ENCODE assay signal across 26 cellular contexts in genomic region chr17:81591971-81592370, GRCh38. TPM values are rescaled to one million over a fixed set of nuclear protein-coding genes. Genes with fewer than 3 reads are reported as not detected.
"Had no signal": no experiment of that assay in that cellular context is flagged by ENCODE, and none has a peak within 500 bp of the region (broad histone marks: within the 10 kb centered on the region; RNA-seq: fewer than 3 reads in every experiment).

No MANE protein-coding gene starts in this region.

- H3K9me3 ChIP-seq: breast epithelium, right atrium auricular region, tibial nerve had no signal

- H3K27me3 ChIP-seq: breast epithelium, hepatocyte, neural progenitor cell, right atrium auricular region, tibial nerve had no signal

- H3K9me3 Mint-ChIP-seq: activated CD4-positive, alpha-beta memory T cell treated with anti-CD3 and anti-CD28 coated beads for 36 hours; activated T-cell treated with anti-CD3 and anti-CD28 coated beads, Interleukin-2, amount 50 U/mL, for 24 hours; central memory CD8-positive, alpha-beta T cell; dendritic cell treated with granulocyte-macrophage colony-stimulating factor and Interleukin-4, amounts not matched to agents 40 ng/mL and 50 ng/mL, for 4 days; memory B cell; naive thymus-derived CD4-positive, alpha-beta T cell; neural progenitor cell had no signal

- DNase-seq: activated CD4-positive, alpha-beta memory T cell treated with anti-CD3 and anti-CD28 coated beads for 36 hours; activated CD4-positive, alpha-beta T cell treated with anti-CD3 and anti-CD28 coated beads for 48 hours; activated CD8-positive, alpha-beta memory T cell treated with anti-CD3 and anti-CD28 coated beads, Interleukin-2, amount 50 U/mL, for 4 hours; activated gamma-delta T cell treated with Interleukin-2 at 50 U/mL for 16 hours; activated naive CD4-positive, alpha-beta T cell treated with anti-CD3 and anti-CD28 coated beads, Interleukin-2, amount 50 U/mL, for 16 hours; activated T-cell treated with anti-CD3 and anti-CD28 coated beads, Interleukin-2, amount 50 U/mL, for 24 hours; islet precursor cell; left colon; midbrain; naive thymus-derived CD4-positive, alpha-beta T cell; occipital lobe; stimulated activated naive CD4-positive, alpha-beta T cell treated with Interleukin-2 at 50 U/mL for 16 hours; T-helper 1 cell; WERI-Rb-1 had no signal

- H3K4me3 ChIP-seq: breast epithelium, hepatocyte, neural progenitor cell, right atrium auricular region, tibial nerve had no signal

- ATAC-seq: activated CD4-positive, CD25-positive, alpha-beta regulatory T cell treated with anti-CD3 and anti-CD28 coated beads, Interleukin-2, amount 50 U/mL, for 24 hours; left colon; naive thymus-derived CD4-positive, alpha-beta T cell had no signal

- H3K9ac ChIP-seq: neural progenitor cell, parathyroid adenoma had no signal

- H3K27ac Mint-ChIP-seq: activated CD4-positive, alpha-beta memory T cell treated with anti-CD3 and anti-CD28 coated beads for 36 hours; activated T-cell treated with anti-CD3 and anti-CD28 coated beads, Interleukin-2, amount 50 U/mL, for 24 hours; dendritic cell treated with granulocyte-macrophage colony-stimulating factor and Interleukin-4, amounts not matched to agents 40 ng/mL and 50 ng/mL, for 4 days; memory B cell; naive thymus-derived CD4-positive, alpha-beta T cell; neural progenitor cell had no signal

- H3K4me3 Mint-ChIP-seq: activated CD4-positive, alpha-beta memory T cell treated with anti-CD3 and anti-CD28 coated beads for 36 hours; activated T-cell treated with anti-CD3 and anti-CD28 coated beads, Interleukin-2, amount 50 U/mL, for 24 hours; central memory CD8-positive, alpha-beta T cell; dendritic cell treated with granulocyte-macrophage colony-stimulating factor and Interleukin-4, amounts not matched to agents 40 ng/mL and 50 ng/mL, for 4 days; memory B cell; naive thymus-derived CD4-positive, alpha-beta T cell; neural progenitor cell had no signal

- H3K27me3 Mint-ChIP-seq: activated CD4-positive, alpha-beta memory T cell treated with anti-CD3 and anti-CD28 coated beads for 36 hours; activated T-cell treated with anti-CD3 and anti-CD28 coated beads, Interleukin-2, amount 50 U/mL, for 24 hours; central memory CD8-positive, alpha-beta T cell; dendritic cell treated with granulocyte-macrophage colony-stimulating factor and Interleukin-4, amounts not matched to agents 40 ng/mL and 50 ng/mL, for 4 days; memory B cell; naive thymus-derived CD4-positive, alpha-beta T cell had no signal

- H3K36me3 ChIP-seq: neural progenitor cell had no signal

- H3K4me1 ChIP-seq: breast epithelium, neural progenitor cell, parathyroid adenoma, tibial nerve had no signal

- H3K4me1 Mint-ChIP-seq: memory B cell, neural progenitor cell had no signal

- H3K27ac ChIP-seq: breast epithelium, epithelial cell of prostate, hepatocyte, neural progenitor cell, parathyroid adenoma, right atrium auricular region, tibial nerve, WERI-Rb-1 had no signal

RNA-seq across cellular contexts. Expression of gene TSPAN10, which starts 45.0 kb away (rescaled TPM):
- total RNA-seq: frontal cortex, right atrium auricular region had no signal
